In the genomic region with DNA sequence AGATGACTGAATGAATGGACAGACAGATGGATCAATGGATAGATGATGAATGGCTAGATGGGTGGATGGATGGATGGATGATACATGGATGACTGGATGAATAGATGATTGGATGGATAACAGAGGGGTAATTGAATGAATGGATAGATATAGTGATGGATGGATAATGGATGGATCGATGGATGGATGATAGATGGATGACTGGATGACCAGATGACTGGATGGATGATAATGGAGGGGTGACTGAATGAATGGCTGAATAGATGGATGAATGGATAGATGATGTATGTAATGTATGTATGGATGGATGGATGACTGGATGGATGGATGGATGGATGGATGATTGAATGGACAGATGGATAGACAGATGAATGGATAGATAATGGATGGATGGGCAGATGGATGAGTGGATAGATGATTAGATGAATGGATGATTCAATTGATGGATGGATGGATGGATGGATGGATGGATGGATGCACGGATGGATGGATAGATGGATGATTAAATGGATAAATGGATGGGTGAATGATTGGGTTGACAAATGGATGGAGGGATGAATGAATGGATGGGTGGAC, we compare ENCODE assay signal across 20 cellular contexts.
"Had no signal": no experiment of that assay in that cellular context is flagged by ENCODE, and none has a peak within 500 bp of the region (broad histone marks: within the 10 kb centered on the region; RNA-seq: fewer than 3 reads in every experiment).

No MANE protein-coding gene starts in this region.

- H3K4me3 ChIP-seq: MG63, PC-9, Peyer's patch, SJSA1, SK-N-MC had no signal

- H3K4me2 ChIP-seq: PC-9 had no signal

- H3K27ac ChIP-seq: PC-9, Peyer's patch, SJSA1, SK-N-MC had no signal

- H3K4me1 ChIP-seq: SJSA1 had no signal

- H2AFZ ChIP-seq: PC-9 had no signal

- H3K36me3 ChIP-seq: MG63, Peyer's patch, SJSA1 had no signal

- H3K27me3 ChIP-seq: MG63, Peyer's patch, SJSA1 had no signal

- DNase-seq: KG1, MG63, NCI-H1092, NCI-H1105 treated with DMSO at 0.1 percent for 48 hours, NCI-H1436, NCI-H187, NCI-H2029, NCI-H2081 treated with DMSO at 0.1 percent for 48 hours, NCI-H2171, NCI-H446, NCI-H510A, NCI-H524 treated with DMSO at 0.1 percent for 48 hours, NCI-H69, NCI-H774, PC-9, Peyer's patch, SHP77 treated with DMSO at 0.1 percent for 48 hours had no signal

- ATAC-seq: Right ventricle myocardium inferior had no signal

- H3K9me3 ChIP-seq: MG63, Peyer's patch had no signal
